ENCODE assay signal across 1 cellular context in the genomic region with DNA sequence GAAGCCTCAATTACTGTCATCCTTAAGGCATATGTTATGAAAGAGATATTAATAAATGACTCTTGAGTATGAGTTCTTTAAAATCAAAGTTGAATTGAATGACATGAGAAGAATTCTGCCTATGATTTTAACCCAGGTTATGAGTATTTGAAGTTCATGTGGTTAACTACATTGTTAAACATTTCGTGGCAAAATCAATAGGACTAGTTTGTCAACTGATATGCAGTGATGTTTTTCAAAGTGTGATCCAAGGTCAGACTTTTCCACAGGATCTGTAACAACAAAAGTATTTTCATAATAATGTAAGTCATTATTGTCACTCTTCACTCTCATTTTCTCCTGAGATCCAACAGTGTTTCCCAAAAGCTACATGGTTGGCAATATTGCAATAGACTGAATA.
TF ChIP-seq lines count a peak whose summit lies in the region.

No MANE protein-coding gene starts in this region.

TF ChIP-seq in HepG2, 621 proteins besides CTCF, POLR2A, EP300 and RAD21 (continued from another document):
- TF ChIP-seq, protein P1, sequence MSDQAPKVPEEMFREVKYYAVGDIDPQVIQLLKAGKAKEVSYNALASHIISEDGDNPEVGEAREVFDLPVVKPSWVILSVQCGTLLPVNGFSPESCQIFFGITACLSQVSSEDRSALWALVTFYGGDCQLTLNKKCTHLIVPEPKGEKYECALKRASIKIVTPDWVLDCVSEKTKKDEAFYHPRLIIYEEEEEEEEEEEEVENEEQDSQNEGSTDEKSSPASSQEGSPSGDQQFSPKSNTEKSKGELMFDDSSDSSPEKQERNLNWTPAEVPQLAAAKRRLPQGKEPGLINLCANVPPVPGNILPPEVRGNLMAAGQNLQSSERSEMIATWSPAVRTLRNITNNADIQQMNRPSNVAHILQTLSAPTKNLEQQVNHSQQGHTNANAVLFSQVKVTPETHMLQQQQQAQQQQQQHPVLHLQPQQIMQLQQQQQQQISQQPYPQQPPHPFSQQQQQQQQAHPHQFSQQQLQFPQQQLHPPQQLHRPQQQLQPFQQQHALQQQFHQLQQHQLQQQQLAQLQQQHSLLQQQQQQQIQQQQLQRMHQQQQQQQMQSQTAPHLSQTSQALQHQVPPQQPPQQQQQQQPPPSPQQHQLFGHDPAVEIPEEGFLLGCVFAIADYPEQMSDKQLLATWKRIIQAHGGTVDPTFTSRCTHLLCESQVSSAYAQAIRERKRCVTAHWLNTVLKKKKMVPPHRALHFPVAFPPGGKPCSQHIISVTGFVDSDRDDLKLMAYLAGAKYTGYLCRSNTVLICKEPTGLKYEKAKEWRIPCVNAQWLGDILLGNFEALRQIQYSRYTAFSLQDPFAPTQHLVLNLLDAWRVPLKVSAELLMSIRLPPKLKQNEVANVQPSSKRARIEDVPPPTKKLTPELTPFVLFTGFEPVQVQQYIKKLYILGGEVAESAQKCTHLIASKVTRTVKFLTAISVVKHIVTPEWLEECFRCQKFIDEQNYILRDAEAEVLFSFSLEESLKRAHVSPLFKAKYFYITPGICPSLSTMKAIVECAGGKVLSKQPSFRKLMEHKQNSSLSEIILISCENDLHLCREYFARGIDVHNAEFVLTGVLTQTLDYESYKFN (CRISPR knock-in tag; conservative IDR thresholded peaks at IDR 0.05), result peak; percentile 62
- TF ChIP-seq, protein P2, sequence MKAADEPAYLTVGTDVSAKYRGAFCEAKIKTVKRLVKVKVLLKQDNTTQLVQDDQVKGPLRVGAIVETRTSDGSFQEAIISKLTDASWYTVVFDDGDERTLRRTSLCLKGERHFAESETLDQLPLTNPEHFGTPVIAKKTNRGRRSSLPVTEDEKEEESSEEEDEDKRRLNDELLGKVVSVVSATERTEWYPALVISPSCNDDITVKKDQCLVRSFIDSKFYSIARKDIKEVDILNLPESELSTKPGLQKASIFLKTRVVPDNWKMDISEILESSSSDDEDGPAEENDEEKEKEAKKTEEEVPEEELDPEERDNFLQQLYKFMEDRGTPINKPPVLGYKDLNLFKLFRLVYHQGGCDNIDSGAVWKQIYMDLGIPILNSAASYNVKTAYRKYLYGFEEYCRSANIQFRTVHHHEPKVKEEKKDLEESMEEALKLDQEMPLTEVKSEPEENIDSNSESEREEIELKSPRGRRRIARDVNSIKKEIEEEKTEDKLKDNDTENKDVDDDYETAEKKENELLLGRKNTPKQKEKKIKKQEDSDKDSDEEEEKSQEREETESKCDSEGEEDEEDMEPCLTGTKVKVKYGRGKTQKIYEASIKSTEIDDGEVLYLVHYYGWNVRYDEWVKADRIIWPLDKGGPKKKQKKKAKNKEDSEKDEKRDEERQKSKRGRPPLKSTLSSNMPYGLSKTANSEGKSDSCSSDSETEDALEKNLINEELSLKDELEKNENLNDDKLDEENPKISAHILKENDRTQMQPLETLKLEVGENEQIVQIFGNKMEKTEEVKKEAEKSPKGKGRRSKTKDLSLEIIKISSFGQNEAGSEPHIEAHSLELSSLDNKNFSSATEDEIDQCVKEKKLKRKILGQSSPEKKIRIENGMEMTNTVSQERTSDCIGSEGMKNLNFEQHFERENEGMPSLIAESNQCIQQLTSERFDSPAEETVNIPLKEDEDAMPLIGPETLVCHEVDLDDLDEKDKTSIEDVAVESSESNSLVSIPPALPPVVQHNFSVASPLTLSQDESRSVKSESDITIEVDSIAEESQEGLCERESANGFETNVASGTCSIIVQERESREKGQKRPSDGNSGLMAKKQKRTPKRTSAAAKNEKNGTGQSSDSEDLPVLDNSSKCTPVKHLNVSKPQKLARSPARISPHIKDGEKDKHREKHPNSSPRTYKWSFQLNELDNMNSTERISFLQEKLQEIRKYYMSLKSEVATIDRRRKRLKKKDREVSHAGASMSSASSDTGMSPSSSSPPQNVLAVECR (CRISPR knock-in tag; IDR thresholded peaks at IDR 0.05; ENCODE audit: borderline replicate concordance), result no peak
- TF ChIP-seq THAP11 (CRISPR knock-in tag; IDR thresholded peaks at IDR 0.05), result 0 out of 2 replicates have a peak, but pooled peaks have one; percentile 26
- no peak for TF ChIP-seq ZNF780A (CRISPR knock-in tag; IDR thresholded peaks at IDR 0.05)
- no peak for TF ChIP-seq PCBP2 (optimal IDR thresholded peaks at IDR 0.05; ENCODE audit: low read depth, low read length, poor library complexity, severe bottlenecking)
- peak; percentile 84; the same call in 1 of the 2 replicates for TF ChIP-seq MIXL1 (CRISPR knock-in tag; IDR thresholded peaks at IDR 0.05)
- TF ChIP-seq ZNF225 (CRISPR knock-in tag; IDR thresholded peaks at IDR 0.05), result no peak
- TF ChIP-seq CREB1 (IDR thresholded peaks at IDR 0.05), result no peak
- peak; percentile 34; the same call in 1 of the 2 replicates for TF ChIP-seq CREB1 (CRISPR knock-in tag; IDR thresholded peaks at IDR 0.05)
- TF ChIP-seq GATAD2A (CRISPR knock-in tag; IDR thresholded peaks at IDR 0.05), result peak; percentile 84
- TF ChIP-seq NR2F6 (IDR thresholded peaks at IDR 0.05), result peak; percentile 69
- TF ChIP-seq NR2F6 (CRISPR knock-in tag; IDR thresholded peaks at IDR 0.05), result no peak; the same call in 1 of the 2 replicates
- TF ChIP-seq RORA (CRISPR knock-in tag; IDR thresholded peaks at IDR 0.05), result no peak
- no peak for TF ChIP-seq SNAI1 (CRISPR knock-in tag; IDR thresholded peaks at IDR 0.05; ENCODE audit: borderline replicate concordance)
- TF ChIP-seq, protein P3, sequence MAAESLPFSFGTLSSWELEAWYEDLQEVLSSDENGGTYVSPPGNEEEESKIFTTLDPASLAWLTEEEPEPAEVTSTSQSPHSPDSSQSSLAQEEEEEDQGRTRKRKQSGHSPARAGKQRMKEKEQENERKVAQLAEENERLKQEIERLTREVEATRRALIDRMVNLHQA (CRISPR knock-in tag; IDR thresholded peaks at IDR 0.05), result no peak
- TF ChIP-seq ONECUT2 (CRISPR knock-in tag; IDR thresholded peaks at IDR 0.05), result peak; percentile 90
- no peak for TF ChIP-seq MAFG (CRISPR knock-in tag; IDR thresholded peaks at IDR 0.05)
- TF ChIP-seq FOXP1 (IDR thresholded peaks at IDR 0.05), result no peak
- TF ChIP-seq FOXP1 (CRISPR knock-in tag; IDR thresholded peaks at IDR 0.05), result peak; percentile 78
- TF ChIP-seq TBX2 (CRISPR knock-in tag; IDR thresholded peaks at IDR 0.05; ENCODE audit: borderline replicate concordance), result no peak
- TF ChIP-seq ZNF547 (CRISPR knock-in tag; IDR thresholded peaks at IDR 0.05), result no peak
- no peak for TF ChIP-seq NFYC (CRISPR knock-in tag; IDR thresholded peaks at IDR 0.05)
- TF ChIP-seq, protein P4, sequence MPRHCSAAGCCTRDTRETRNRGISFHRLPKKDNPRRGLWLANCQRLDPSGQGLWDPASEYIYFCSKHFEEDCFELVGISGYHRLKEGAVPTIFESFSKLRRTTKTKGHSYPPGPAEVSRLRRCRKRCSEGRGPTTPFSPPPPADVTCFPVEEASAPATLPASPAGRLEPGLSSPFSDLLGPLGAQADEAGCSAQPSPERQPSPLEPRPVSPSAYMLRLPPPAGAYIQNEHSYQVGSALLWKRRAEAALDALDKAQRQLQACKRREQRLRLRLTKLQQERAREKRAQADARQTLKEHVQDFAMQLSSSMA (CRISPR knock-in tag; IDR thresholded peaks at IDR 0.05), result no peak
- TF ChIP-seq ZIK1 (CRISPR knock-in tag; IDR thresholded peaks at IDR 0.05; ENCODE audit: borderline replicate concordance, low read depth), result no peak
- TF ChIP-seq, protein P5, sequence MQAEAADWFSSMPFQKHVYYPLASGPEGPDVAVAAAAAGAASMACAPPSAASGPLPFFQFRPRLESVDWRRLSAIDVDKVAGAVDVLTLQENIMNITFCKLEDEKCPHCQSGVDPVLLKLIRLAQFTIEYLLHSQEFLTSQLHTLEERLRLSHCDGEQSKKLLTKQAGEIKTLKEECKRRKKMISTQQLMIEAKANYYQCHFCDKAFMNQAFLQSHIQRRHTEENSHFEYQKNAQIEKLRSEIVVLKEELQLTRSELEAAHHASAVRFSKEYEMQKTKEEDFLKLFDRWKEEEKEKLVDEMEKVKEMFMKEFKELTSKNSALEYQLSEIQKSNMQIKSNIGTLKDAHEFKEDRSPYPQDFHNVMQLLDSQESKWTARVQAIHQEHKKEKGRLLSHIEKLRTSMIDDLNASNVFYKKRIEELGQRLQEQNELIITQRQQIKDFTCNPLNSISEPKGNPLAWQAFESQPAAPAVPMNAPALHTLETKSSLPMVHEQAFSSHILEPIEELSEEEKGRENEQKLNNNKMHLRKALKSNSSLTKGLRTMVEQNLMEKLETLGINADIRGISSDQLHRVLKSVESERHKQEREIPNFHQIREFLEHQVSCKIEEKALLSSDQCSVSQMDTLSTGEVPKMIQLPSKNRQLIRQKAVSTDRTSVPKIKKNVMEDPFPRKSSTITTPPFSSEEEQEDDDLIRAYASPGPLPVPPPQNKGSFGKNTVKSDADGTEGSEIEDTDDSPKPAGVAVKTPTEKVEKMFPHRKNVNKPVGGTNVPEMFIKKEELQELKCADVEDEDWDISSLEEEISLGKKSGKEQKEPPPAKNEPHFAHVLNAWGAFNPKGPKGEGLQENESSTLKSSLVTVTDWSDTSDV (CRISPR knock-in tag; IDR thresholded peaks at IDR 0.05), result no peak
- TF ChIP-seq XRCC5 (optimal IDR thresholded peaks at IDR 0.05; ENCODE audit: low read length), result no peak
- TF ChIP-seq NFIC (IDR thresholded peaks at IDR 0.05; ENCODE audit: low read length), result peak; percentile 80; the same call in 1 of the 2 replicates
- no peak for TF ChIP-seq TAF15 (IDR thresholded peaks at IDR 0.05; ENCODE audit: low read depth, low read length, poor library complexity, severe bottlenecking)
- TF ChIP-seq CAMTA2 (CRISPR knock-in tag; IDR thresholded peaks at IDR 0.05; ENCODE audit: borderline replicate concordance), result no peak
- no peak for TF ChIP-seq AHR (CRISPR knock-in tag; IDR thresholded peaks at IDR 0.05)
- TF ChIP-seq CREM (IDR thresholded peaks at IDR 0.05), result 0 out of 2 replicates have a peak, but pooled peaks have one; percentile 48
- TF ChIP-seq CREM (CRISPR knock-in tag; IDR thresholded peaks at IDR 0.05), result no peak
- TF ChIP-seq, protein P6, sequence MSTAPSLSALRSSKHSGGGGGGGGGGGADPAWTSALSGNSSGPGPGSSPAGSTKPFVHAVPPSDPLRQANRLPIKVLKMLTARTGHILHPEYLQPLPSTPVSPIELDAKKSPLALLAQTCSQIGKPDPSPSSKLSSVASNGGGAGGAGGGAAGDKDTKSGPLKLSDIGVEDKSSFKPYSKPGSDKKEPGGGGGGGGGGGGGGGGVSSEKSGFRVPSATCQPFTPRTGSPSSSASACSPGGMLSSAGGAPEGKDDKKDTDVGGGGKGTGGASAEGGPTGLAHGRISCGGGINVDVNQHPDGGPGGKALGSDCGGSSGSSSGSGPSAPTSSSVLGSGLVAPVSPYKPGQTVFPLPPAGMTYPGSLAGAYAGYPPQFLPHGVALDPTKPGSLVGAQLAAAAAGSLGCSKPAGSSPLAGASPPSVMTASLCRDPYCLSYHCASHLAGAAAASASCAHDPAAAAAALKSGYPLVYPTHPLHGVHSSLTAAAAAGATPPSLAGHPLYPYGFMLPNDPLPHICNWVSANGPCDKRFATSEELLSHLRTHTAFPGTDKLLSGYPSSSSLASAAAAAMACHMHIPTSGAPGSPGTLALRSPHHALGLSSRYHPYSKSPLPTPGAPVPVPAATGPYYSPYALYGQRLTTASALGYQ (CRISPR knock-in tag; IDR thresholded peaks at IDR 0.05), result peak; percentile 61; the same call in 1 of the 2 replicates
- 0 out of 2 replicates have a peak, but pooled peaks have one; percentile 40 for TF ChIP-seq RXRB (CRISPR knock-in tag; IDR thresholded peaks at IDR 0.05; ENCODE audit: borderline replicate concordance)
- no peak for TF ChIP-seq ZFP36L1 (CRISPR knock-in tag; IDR thresholded peaks at IDR 0.05)
- no peak for TF ChIP-seq ATF7-NPFF (CRISPR knock-in tag; IDR thresholded peaks at IDR 0.05; ENCODE audit: low read depth)
- TF ChIP-seq, protein P7, sequence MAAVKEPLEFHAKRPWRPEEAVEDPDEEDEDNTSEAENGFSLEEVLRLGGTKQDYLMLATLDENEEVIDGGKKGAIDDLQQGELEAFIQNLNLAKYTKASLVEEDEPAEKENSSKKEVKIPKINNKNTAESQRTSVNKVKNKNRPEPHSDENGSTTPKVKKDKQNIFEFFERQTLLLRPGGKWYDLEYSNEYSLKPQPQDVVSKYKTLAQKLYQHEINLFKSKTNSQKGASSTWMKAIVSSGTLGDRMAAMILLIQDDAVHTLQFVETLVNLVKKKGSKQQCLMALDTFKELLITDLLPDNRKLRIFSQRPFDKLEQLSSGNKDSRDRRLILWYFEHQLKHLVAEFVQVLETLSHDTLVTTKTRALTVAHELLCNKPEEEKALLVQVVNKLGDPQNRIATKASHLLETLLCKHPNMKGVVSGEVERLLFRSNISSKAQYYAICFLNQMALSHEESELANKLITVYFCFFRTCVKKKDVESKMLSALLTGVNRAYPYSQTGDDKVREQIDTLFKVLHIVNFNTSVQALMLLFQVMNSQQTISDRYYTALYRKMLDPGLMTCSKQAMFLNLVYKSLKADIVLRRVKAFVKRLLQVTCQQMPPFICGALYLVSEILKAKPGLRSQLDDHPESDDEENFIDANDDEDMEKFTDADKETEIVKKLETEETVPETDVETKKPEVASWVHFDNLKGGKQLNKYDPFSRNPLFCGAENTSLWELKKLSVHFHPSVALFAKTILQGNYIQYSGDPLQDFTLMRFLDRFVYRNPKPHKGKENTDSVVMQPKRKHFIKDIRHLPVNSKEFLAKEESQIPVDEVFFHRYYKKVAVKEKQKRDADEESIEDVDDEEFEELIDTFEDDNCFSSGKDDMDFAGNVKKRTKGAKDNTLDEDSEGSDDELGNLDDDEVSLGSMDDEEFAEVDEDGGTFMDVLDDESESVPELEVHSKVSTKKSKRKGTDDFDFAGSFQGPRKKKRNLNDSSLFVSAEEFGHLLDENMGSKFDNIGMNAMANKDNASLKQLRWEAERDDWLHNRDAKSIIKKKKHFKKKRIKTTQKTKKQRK (IDR thresholded peaks at IDR 0.05; ENCODE audit: low read length), result no peak
- no peak for TF ChIP-seq NKX3-1 (CRISPR knock-in tag; IDR thresholded peaks at IDR 0.05)
- no peak for TF ChIP-seq ZNF546 (CRISPR knock-in tag; conservative IDR thresholded peaks at IDR 0.05)
- no peak for TF ChIP-seq ZNF670 (CRISPR knock-in tag; IDR thresholded peaks at IDR 0.05; ENCODE audit: borderline replicate concordance)
- no peak for TF ChIP-seq ZNF230 (CRISPR knock-in tag; IDR thresholded peaks at IDR 0.05)
- 0 out of 2 replicates have a peak, but pooled peaks have one; percentile 24 for TF ChIP-seq PPARG (CRISPR knock-in tag; conservative IDR thresholded peaks at IDR 0.05)
- TF ChIP-seq ZNF790 (CRISPR knock-in tag; IDR thresholded peaks at IDR 0.05; ENCODE audit: borderline replicate concordance), result no peak
- TF ChIP-seq, protein P8, sequence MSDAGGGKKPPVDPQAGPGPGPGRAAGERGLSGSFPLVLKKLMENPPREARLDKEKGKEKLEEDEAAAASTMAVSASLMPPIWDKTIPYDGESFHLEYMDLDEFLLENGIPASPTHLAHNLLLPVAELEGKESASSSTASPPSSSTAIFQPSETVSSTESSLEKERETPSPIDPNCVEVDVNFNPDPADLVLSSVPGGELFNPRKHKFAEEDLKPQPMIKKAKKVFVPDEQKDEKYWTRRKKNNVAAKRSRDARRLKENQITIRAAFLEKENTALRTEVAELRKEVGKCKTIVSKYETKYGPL (CRISPR knock-in tag; IDR thresholded peaks at IDR 0.05), result no peak
- TF ChIP-seq MED8 (CRISPR knock-in tag; IDR thresholded peaks at IDR 0.05; ENCODE audit: insufficient replicate concordance), result no peak
- TF ChIP-seq ZNF121 (CRISPR knock-in tag; IDR thresholded peaks at IDR 0.05), result no peak
